In genomic region chr18:24397131-24397693, GRCh38 we compare ENCODE assay signal across 8 cellular contexts. TPM values are rescaled to one million over a fixed set of nuclear protein-coding genes. Genes with fewer than 3 reads are reported as not detected.
DNase-seq lines count a peak whose midpoint lies in the region; ATAC-seq and TF ChIP-seq lines count a peak whose summit lies in the region.

No MANE protein-coding gene starts in this region.

- no peaks in the 10 kb centered on the region for H3K36me3 ChIP-seq in SK-N-SH (replicated peaks in 1 of 2; ENCODE audit: control insufficient read depth in 1 of 2, insufficient read depth in 2 of 2, low read length in 1 of 2)
- H3K36me3 ChIP-seq in iPS DF 6.9 (ENCODE audit: control insufficient read depth, insufficient read depth, low read length) = no peaks in the 10 kb centered on the region
- no peaks in the 10 kb centered on the region for H3K36me3 ChIP-seq in rectal smooth muscle tissue (ENCODE audit: control insufficient read depth, insufficient read depth, low read length)

- TF ChIP-seq RAD21 in SK-N-SH (IDR thresholded peaks at IDR 0.05; ENCODE audit: low read length) = no peak

- H3K9me3 ChIP-seq in SK-N-SH (no peaks in the 10 kb centered on the region), iPS DF 6.9 (ENCODE audit: control insufficient read depth, insufficient read depth, low read length) (no peaks in the 10 kb centered on the region)

- H4K20me1 ChIP-seq in SK-N-SH (ENCODE audit: insufficient read depth) = no peaks in the 10 kb centered on the region

- TF ChIP-seq CTCF in AG04449 (IDR thresholded peaks at IDR 0.05; ENCODE audit: insufficient read depth, low read length, missing control alignments) = no peak
- no peak for TF ChIP-seq CTCF in SK-N-SH (IDR thresholded peaks at IDR 0.05)
- TF ChIP-seq CTCF in MCF 10A (IDR thresholded peaks at IDR 0.05; ENCODE audit: unreplicated experiment) = no peak

- H3K27ac Mint-ChIP-seq in MCF 10A (ENCODE audit: low read depth, unreplicated experiment) = peak overlapping the region; percentile 88

- H3K36me3 Mint-ChIP-seq in MCF 10A (ENCODE audit: insufficient read depth, unreplicated experiment) = no peaks in the 10 kb centered on the region

- CTCF ChIA-PET in AG04449 (lab: Yijun Ruan, JAX) = interaction anchor here (0.7 to 2.5 kb wide), 10 partner anchors 11 to 220 kb away, joined by 3 to 9 read pairs (median 4); no protein-coding TSS in a partner anchor
- CTCF ChIA-PET in SK-N-SH (lab: Yijun Ruan, JAX) = interaction anchor here (0.7 to 2.3 kb wide), 11 partner anchors 10 to 92 kb away, joined by 3 to 10 read pairs (median 3); no protein-coding TSS in a partner anchor
- CTCF ChIA-PET in MCF 10A (lab: Yijun Ruan, JAX) = interaction anchor here (0.7 to 3.3 kb wide), 10 partner anchors 8 to 434 kb away, joined by 3 to 20 read pairs (median 4); no protein-coding TSS in a partner anchor

- peak overlapping the region; percentile 86 for H2AFZ ChIP-seq in SK-N-SH (ENCODE audit: low read depth)

- peak overlapping the region; percentile 83 for H3K4me2 ChIP-seq in SK-N-SH

- BruUV-seq in MCF 10A (replicated peaks; lab: Mats Ljungman, UMichigan) = no TSS peak

- WGBS in SK-N-SH (ENCODE audit: low lambda C conversion rate) = 3% methylated on average over 13 of the region's 50 CpGs
- no CpG with 5 or more reads among the region's 50 CpGs for WGBS in iPS DF 6.9 (ENCODE audit: insufficient coverage, insufficient read length)

- POLR2A ChIA-PET in AG04449 (lab: Yijun Ruan, JAX) (interaction anchor here (0.7 to 2.5 kb wide), 4 partner anchors 30 to 126 kb away, joined by 3 to 8 read pairs (median 4); partner anchors contain the start of gene IMPACT), SK-N-SH (lab: Yijun Ruan, JAX) (interaction anchor here (0.9 to 1.5 kb wide), 5 partner anchors 8 to 30 kb away, joined by 4 to 11 read pairs (median 5); partner anchors contain the start of gene IMPACT), MCF 10A (lab: Yijun Ruan, JAX) (interaction anchor here (0.6 to 3.9 kb wide), 26 partner anchors 8 to 1859 kb away, joined by 3 to 103 read pairs (median 4); partner anchors contain the start of genes CABYR and IMPACT)

- H3K9me3 Mint-ChIP-seq in MCF 10A (ENCODE audit: unreplicated experiment) = no peaks in the 10 kb centered on the region

- H3K4me3 Mint-ChIP-seq in MCF 10A (ENCODE audit: unreplicated experiment) = peak overlapping the region; percentile 77

- no peaks in the 10 kb centered on the region for H3K27me3 Mint-ChIP-seq in MCF 10A (ENCODE audit: insufficient read depth, unreplicated experiment)

- peaks cover 15% of the 10 kb centered on the region for H3F3A ChIP-seq in SK-N-SH (replicated peaks; ENCODE audit: insufficient read depth)

- H3K9ac ChIP-seq in SK-N-SH (peak overlapping the region; percentile 82), rectal smooth muscle tissue (ENCODE audit: low read length) (peak overlapping the region; percentile 38)

- peaks cover 3 to 7% of the 10 kb centered on the region in 2 experiments; a peak in 3 of 4 replicates for H3K4me1 ChIP-seq in SK-N-SH (ENCODE audit: control insufficient read depth in 1 of 2, insufficient read depth in 2 of 2, low read depth in 1 of 2, low read length in 1 of 2)
- peaks cover 3% of the 10 kb centered on the region; the same call in 1 of the 2 replicates for H3K4me1 ChIP-seq in iPS DF 6.9 (ENCODE audit: control insufficient read depth, insufficient read depth, low read length)
- no peaks in the 10 kb centered on the region for H3K4me1 ChIP-seq in rectal smooth muscle tissue (ENCODE audit: control insufficient read depth, insufficient read depth, low read length)

- H3K27ac ChIP-seq in SK-N-SH (ENCODE audit: low read depth in 2 of 2, low read length in 1 of 2) (peak overlapping the region; percentile 54 to 92), iPS DF 6.9 (ENCODE audit: low read length) (no peak overlapping the region), rectal smooth muscle tissue (ENCODE audit: low read depth, low read length) (peak overlapping the region; percentile 63)

- peaks cover 9% of the 10 kb centered on the region; the same call in 1 of the 2 replicates for H3K79me2 ChIP-seq in SK-N-SH (ENCODE audit: insufficient read depth)

- intact Hi-C loops in MCF 10A (cut with micrococcal nuclease) = loop anchor here (5.0 kb wide), 1 partner anchor 955 kb away; the partner anchor contains the start of gene ZNF521

- H3K27me3 ChIP-seq in SK-N-SH (ENCODE audit: insufficient read depth) (no peaks in the 10 kb centered on the region), iPS DF 6.9 (ENCODE audit: control insufficient read depth, insufficient read depth, low read length) (no peaks in the 10 kb centered on the region), rectal smooth muscle tissue (ENCODE audit: control insufficient read depth, insufficient read depth, low read length) (no peaks in the 10 kb centered on the region)

- H3K4me3 ChIP-seq in AG04449 (ENCODE audit: low read depth, low read length) (peak overlapping the region; percentile 75), SK-N-SH (ENCODE audit: low read depth in 2 of 2, low read length in 1 of 2) (peak overlapping the region; percentile 87 to 93), iPS DF 6.9 (ENCODE audit: low read length) (peak overlapping the region; percentile 79), rectal smooth muscle tissue (ENCODE audit: low read length) (peak overlapping the region; percentile 87)

- peaks cover 8% of the 10 kb centered on the region for H3K4me1 Mint-ChIP-seq in MCF 10A (ENCODE audit: insufficient read depth, unreplicated experiment)

- ATAC-seq in GM21360 (IDR thresholded peaks at IDR 0.05; ENCODE audit: unreplicated experiment) = peak; percentile 32

- H3K9me2 ChIP-seq in SK-N-SH = no peaks in the 10 kb centered on the region

- TF ChIP-seq EP300 in SK-N-SH (IDR thresholded peaks at IDR 0.05; ENCODE audit: borderline replicate concordance in 1 of 2, low read depth in 1 of 2, low read length in 1 of 2) = no peak

- peak; percentile 12 for DNase-seq in AG04449 (ENCODE audit: low read depth, low spot score)
- DNase-seq in NCI-H128 (lab: John Stamatoyannopoulos, UW; ENCODE audit: unreplicated experiment) = peak; percentile 62
- peak; percentile 60 for DNase-seq in SK-N-SH
- DNase-seq in MCF 10A (ENCODE audit: unreplicated experiment) = peak; percentile 81
- no peak for DNase-seq in iPS DF 6.9 (ENCODE audit: low read depth, low spot score)
- no peak for DNase-seq in HK-2 (ENCODE audit: unreplicated experiment)

TF ChIP-seq in SK-N-SH, 30 proteins besides CTCF, POLR2A, EP300 and RAD21 (continues in another document):
- peak; percentile 53 for TF ChIP-seq USF2 (IDR thresholded peaks at IDR 0.05; ENCODE audit: borderline replicate concordance, low read depth, low read length)
- TF ChIP-seq FOXJ3 (CRISPR knock-in tag; IDR thresholded peaks at IDR 0.05) = no peak
- no peak for TF ChIP-seq ZBTB33 (IDR thresholded peaks at IDR 0.05; ENCODE audit: borderline replicate concordance, low read depth)
- TF ChIP-seq GABPA (IDR thresholded peaks at IDR 0.05; ENCODE audit: low read depth) = no peak
- no peak for TF ChIP-seq MEF2A (IDR thresholded peaks at IDR 0.05; ENCODE audit: borderline replicate concordance, low read depth)
- no peak for TF ChIP-seq CHD2 (IDR thresholded peaks at IDR 0.05; ENCODE audit: low read length, partially characterized antibody)
- no peak for TF ChIP-seq TEAD4 (IDR thresholded peaks at IDR 0.05; ENCODE audit: borderline replicate concordance, insufficient read depth)
- peak; percentile 94 for TF ChIP-seq MAX (IDR thresholded peaks at IDR 0.05; ENCODE audit: low read depth)
- TF ChIP-seq SMC3 (IDR thresholded peaks at IDR 0.05; ENCODE audit: low read depth, low read length) = no peak
- TF ChIP-seq RFX5 (IDR thresholded peaks at IDR 0.05; ENCODE audit: low read length) = no peak
- TF ChIP-seq USF1 (IDR thresholded peaks at IDR 0.05; ENCODE audit: borderline replicate concordance, low read depth) = peak; percentile 81
- no peak for TF ChIP-seq EZH2phosphoT487 (IDR thresholded peaks at IDR 0.05; ENCODE audit: borderline replicate concordance, low read depth)

RNA-seq across cellular contexts. Expression of gene OSBPL1A, which starts 0.4 kb away (rescaled TPM):
- polyA plus RNA-seq in SK-N-SH (2012; rRNA removed) = 21.3 and 26.1 TPM in 2 replicates
- polyA plus RNA-seq in SK-N-SH (2012; cell fraction: cytosol; rRNA removed) = 28.7 and 30.3 TPM in 2 replicates
- polyA plus RNA-seq in SK-N-SH (2012; cell fraction: nucleus; rRNA removed) = 11.5 and 21.5 TPM in 2 replicates
- 14.8 and 21.5 TPM in 2 replicates for total RNA-seq in MCF 10A (2022)

RNA-seq across cellular contexts. Expression of gene IMPACT, which starts 29.3 kb away (rescaled TPM):
- polyA plus RNA-seq in SK-N-SH (2012; rRNA removed) = 13.0 and 21.5 TPM in 2 replicates
- 25.2 and 33.6 TPM in 2 replicates for polyA plus RNA-seq in SK-N-SH (2012; cell fraction: cytosol; rRNA removed)
- polyA plus RNA-seq in SK-N-SH (2012; cell fraction: nucleus; rRNA removed) = 9.2 and 15.6 TPM in 2 replicates
- 88.3 and 97.2 TPM in 2 replicates for total RNA-seq in MCF 10A (2022)

Comparison
In these comparisons a context has a peak if more than half of its experiments do, and no peak if none do; other contexts are left out.
1. DNase-seq: peak in AG04449 (single experiment), NCI-H128 (single experiment), SK-N-SH (single experiment) and MCF 10A (single experiment); none in iPS DF 6.9 (single experiment) and HK-2 (single experiment).
2. Peak in every context shown above with its lines, with median percentiles within 50 percentile points of each other: H3K4me3 ChIP-seq.